ENCODE assay signal across 11 cellular contexts in genomic region chr22:31872209-31872608, GRCh38.
DNase-seq lines count a peak whose midpoint lies in the region; ATAC-seq and TF ChIP-seq lines count a peak whose summit lies in the region.
"Had no signal": no experiment of that assay in that cellular context is flagged by ENCODE, and none has a peak within 500 bp of the region (broad histone marks: within the 10 kb centered on the region; RNA-seq: fewer than 3 reads in every experiment).

No MANE protein-coding gene starts in this region.

- H3K4me3 ChIP-seq in PC-9 (no peak overlapping the region), epithelial cell of proximal tubule (ENCODE audit: low read depth, low read length) (no peak overlapping the region)
- H3K4me3 ChIP-seq: body of pancreas had no signal

- H3K27me3 Mint-ChIP-seq in activated naive CD4-positive, alpha-beta T cell treated with anti-CD3 and anti-CD28 coated beads, Interleukin-2, amount 10 ng/mL, durations not matched to agents 7 days and 5 days: no peaks in the 10 kb centered on the region
- H3K27me3 Mint-ChIP-seq: stimulated activated naive CD8-positive, alpha-beta T cell treated with anti-CD3 and anti-CD28 coated beads, Interleukin-15, Interleukin-2, amounts not matched to agents 100 ng/mL and 50 ng/mL, for 24 hours had no signal

- TF ChIP-seq CTCF in PC-9 (conservative IDR thresholded peaks at IDR 0.05) (peak; percentile 32; the same call in 1 of the 2 replicates), epithelial cell of proximal tubule (conservative IDR thresholded peaks at IDR 0.05; ENCODE audit: low read depth, low read length) (peak; percentile 31)

- peaks cover 10% of the 10 kb centered on the region for H3K4me1 ChIP-seq in PC-9 (replicated peaks; ENCODE audit: insufficient read depth)
- H3K4me1 ChIP-seq: body of pancreas had no signal

- H3K79me2 ChIP-seq in PC-9 (ENCODE audit: low read depth): no peaks in the 10 kb centered on the region

- H3K36me3 Mint-ChIP-seq in activated naive CD4-positive, alpha-beta T cell treated with anti-CD3 and anti-CD28 coated beads, Interleukin-2, amount 10 ng/mL, durations not matched to agents 7 days and 5 days: peaks cover 36% of the 10 kb centered on the region
- peaks cover 76% of the 10 kb centered on the region for H3K36me3 Mint-ChIP-seq in stimulated activated effector memory CD8-positive, alpha-beta T cell treated with anti-CD3 and anti-CD28 coated beads, Interleukin-12 subunit alpha, Interleukin-12 subunit beta, amount 100 ng/mL, for 72 hours

- H2AFZ ChIP-seq in PC-9: no peak overlapping the region

- H3K27me3 ChIP-seq in PC-9 (ENCODE audit: insufficient read depth, low read depth): no peaks in the 10 kb centered on the region
- H3K27me3 ChIP-seq: body of pancreas had no signal

- peaks cover 8% of the 10 kb centered on the region for H3K4me1 Mint-ChIP-seq in activated naive CD4-positive, alpha-beta T cell treated with anti-CD3 and anti-CD28 coated beads, Interleukin-2, amount 10 ng/mL, durations not matched to agents 7 days and 5 days
- H3K4me1 Mint-ChIP-seq in stimulated activated effector memory CD8-positive, alpha-beta T cell treated with anti-CD3 and anti-CD28 coated beads, Interleukin-12 subunit alpha, Interleukin-12 subunit beta, amount 100 ng/mL, for 72 hours: peaks cover 4% of the 10 kb centered on the region

- CTCF ChIA-PET in activated naive CD4-positive, alpha-beta T cell treated with anti-CD3 and anti-CD28 coated beads, Interleukin-2, amount 10 ng/mL, durations not matched to agents 7 days and 5 days (lab: Charles Lee): interaction anchor here (0.9 to 1.4 kb wide), 3 partner anchors 76 to 210 kb away, joined by 3 to 8 read pairs (median 5); partner anchors contain the start of gene PISD
- CTCF ChIA-PET in PC-9 (lab: Charles Lee): no interaction called here

- no peaks in the 10 kb centered on the region for H3K9me3 Mint-ChIP-seq in activated naive CD4-positive, alpha-beta T cell treated with anti-CD3 and anti-CD28 coated beads, Interleukin-2, amount 10 ng/mL, durations not matched to agents 7 days and 5 days
- no peaks in the 10 kb centered on the region for H3K9me3 Mint-ChIP-seq in stimulated activated effector memory CD8-positive, alpha-beta T cell treated with anti-CD3 and anti-CD28 coated beads, Interleukin-12 subunit alpha, Interleukin-12 subunit beta, amount 100 ng/mL, for 72 hours
- H3K9me3 Mint-ChIP-seq: stimulated activated naive CD8-positive, alpha-beta T cell treated with anti-CD3 and anti-CD28 coated beads, Interleukin-15, Interleukin-2, amounts not matched to agents 100 ng/mL and 50 ng/mL, for 24 hours had no signal

- H3K27ac ChIP-seq in PC-9: no peak overlapping the region
- H3K27ac ChIP-seq: body of pancreas had no signal

- DNase-seq in activated naive CD4-positive, alpha-beta T cell treated with anti-CD3 and anti-CD28 coated beads, Interleukin-2, amount 10 ng/mL, durations not matched to agents 7 days and 5 days: peak; percentile 35
- no peak for DNase-seq in activated naive CD4-positive, alpha-beta T cell (lab: John Stamatoyannopoulos, UW)
- no peak for DNase-seq in PC-9
- no peak for DNase-seq in epithelial cell of proximal tubule (ENCODE audit: low read depth)
- DNase-seq in stimulated activated effector memory CD8-positive, alpha-beta T cell treated with anti-CD3 and anti-CD28 coated beads, Interleukin-12 subunit alpha, Interleukin-12 subunit beta, amount 100 ng/mL, for 72 hours (ENCODE audit: low spot score in 2 of 2): no peak
- no peak for DNase-seq in SKM-1 treated with dmso at 0.1 percent for 144 hours (lab: John Stamatoyannopoulos, UW; ENCODE audit: unreplicated experiment)
- no peak for DNase-seq in NCI-H2171 treated with DMSO at 0.1 percent for 48 hours (lab: John Stamatoyannopoulos, UW)
- DNase-seq: NCI-H1105 had no signal

- no peak overlapping the region for H3K27ac Mint-ChIP-seq in activated naive CD4-positive, alpha-beta T cell treated with anti-CD3 and anti-CD28 coated beads, Interleukin-2, amount 10 ng/mL, durations not matched to agents 7 days and 5 days
- H3K27ac Mint-ChIP-seq in stimulated activated effector memory CD8-positive, alpha-beta T cell treated with anti-CD3 and anti-CD28 coated beads, Interleukin-12 subunit alpha, Interleukin-12 subunit beta, amount 100 ng/mL, for 72 hours: peak overlapping the region; percentile 7
- H3K27ac Mint-ChIP-seq: stimulated activated naive CD8-positive, alpha-beta T cell treated with anti-CD3 and anti-CD28 coated beads, Interleukin-15, Interleukin-2, amounts not matched to agents 100 ng/mL and 50 ng/mL, for 24 hours had no signal

- no TSS peak for BruUV-seq in PC-9 (replicated peaks; lab: Mats Ljungman, UMichigan)

- H3K9me3 ChIP-seq in PC-9 (ENCODE audit: insufficient read depth, low read depth): no peaks in the 10 kb centered on the region
- H3K9me3 ChIP-seq: body of pancreas had no signal

- no peaks in the 10 kb centered on the region for H3K9me2 ChIP-seq in PC-9 (ENCODE audit: insufficient read depth)

- H3F3A ChIP-seq in PC-9 (ENCODE audit: insufficient read depth, low read depth): peaks cover 18% of the 10 kb centered on the region

- POLR2A ChIA-PET in PC-9 (lab: Charles Lee; ENCODE audit: unreplicated experiment): no interaction called here

- no peak overlapping the region for H3K4me2 ChIP-seq in PC-9

- intact Hi-C loops in PC-9 (cut with micrococcal nuclease; ENCODE audit: unreplicated experiment): no loop called here

- no peaks in the 10 kb centered on the region for H4K20me1 ChIP-seq in PC-9 (ENCODE audit: insufficient read depth)

- ATAC-seq in stimulated activated effector memory CD8-positive, alpha-beta T cell treated with anti-CD3 and anti-CD28 coated beads, Interleukin-12 subunit alpha, Interleukin-12 subunit beta, amount 100 ng/mL, for 72 hours: no peak
- ATAC-seq in GM18511 (IDR thresholded peaks at IDR 0.05; ENCODE audit: unreplicated experiment): no peak
- ATAC-seq: body of pancreas had no signal

- no peaks in the 10 kb centered on the region for H3K36me3 ChIP-seq in PC-9 (ENCODE audit: low read depth)

- no peak overlapping the region for H3K4me3 Mint-ChIP-seq in activated naive CD4-positive, alpha-beta T cell treated with anti-CD3 and anti-CD28 coated beads, Interleukin-2, amount 10 ng/mL, durations not matched to agents 7 days and 5 days
- H3K4me3 Mint-ChIP-seq in stimulated activated effector memory CD8-positive, alpha-beta T cell treated with anti-CD3 and anti-CD28 coated beads, Interleukin-12 subunit alpha, Interleukin-12 subunit beta, amount 100 ng/mL, for 72 hours: no peak overlapping the region
- H3K4me3 Mint-ChIP-seq: stimulated activated naive CD8-positive, alpha-beta T cell treated with anti-CD3 and anti-CD28 coated beads, Interleukin-15, Interleukin-2, amounts not matched to agents 100 ng/mL and 50 ng/mL, for 24 hours had no signal
